In the genomic region with DNA sequence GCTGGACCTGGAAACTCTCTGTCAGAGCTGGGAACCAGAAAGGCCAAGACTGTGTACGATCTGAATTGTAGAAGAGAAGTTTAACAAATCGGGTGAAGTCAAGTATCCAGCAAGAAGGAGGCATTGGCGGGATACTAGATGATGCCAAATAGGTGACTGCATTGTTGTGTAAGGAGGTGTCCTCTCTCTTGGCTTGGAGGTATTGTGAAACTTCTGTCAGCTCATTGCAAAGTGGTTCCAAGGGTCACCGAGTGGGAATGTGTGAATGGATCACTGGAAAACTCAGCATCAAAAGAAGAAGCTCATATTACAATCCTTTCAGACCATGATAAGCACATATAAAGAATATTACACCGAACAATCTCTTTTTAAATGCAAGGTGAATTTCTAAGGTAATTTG, we compare ENCODE assay signal across 1 cellular context.
A peak's percentile ranks its signal among the peaks of the same experiment; 100 is the strongest.
TF ChIP-seq lines count a peak whose summit lies in the region.

No MANE protein-coding gene starts in this region.

TF ChIP-seq in HepG2, 621 proteins besides CTCF, POLR2A, EP300 and RAD21 (continued from another document and continues in another):
- TF ChIP-seq ZNF530 (CRISPR knock-in tag; IDR thresholded peaks at IDR 0.05; ENCODE audit: low read depth), result no peak
- no peak for TF ChIP-seq MED8 (CRISPR knock-in tag; IDR thresholded peaks at IDR 0.05; ENCODE audit: insufficient replicate concordance)
- no peak for TF ChIP-seq FOSL1 (CRISPR knock-in tag; IDR thresholded peaks at IDR 0.05; ENCODE audit: borderline replicate concordance)
- no peak for TF ChIP-seq ZNF484 (CRISPR knock-in tag; IDR thresholded peaks at IDR 0.05; ENCODE audit: borderline replicate concordance, low read depth)
- no peak for TF ChIP-seq BRD4 (CRISPR knock-in tag; IDR thresholded peaks at IDR 0.05)
- TF ChIP-seq, protein P1, sequence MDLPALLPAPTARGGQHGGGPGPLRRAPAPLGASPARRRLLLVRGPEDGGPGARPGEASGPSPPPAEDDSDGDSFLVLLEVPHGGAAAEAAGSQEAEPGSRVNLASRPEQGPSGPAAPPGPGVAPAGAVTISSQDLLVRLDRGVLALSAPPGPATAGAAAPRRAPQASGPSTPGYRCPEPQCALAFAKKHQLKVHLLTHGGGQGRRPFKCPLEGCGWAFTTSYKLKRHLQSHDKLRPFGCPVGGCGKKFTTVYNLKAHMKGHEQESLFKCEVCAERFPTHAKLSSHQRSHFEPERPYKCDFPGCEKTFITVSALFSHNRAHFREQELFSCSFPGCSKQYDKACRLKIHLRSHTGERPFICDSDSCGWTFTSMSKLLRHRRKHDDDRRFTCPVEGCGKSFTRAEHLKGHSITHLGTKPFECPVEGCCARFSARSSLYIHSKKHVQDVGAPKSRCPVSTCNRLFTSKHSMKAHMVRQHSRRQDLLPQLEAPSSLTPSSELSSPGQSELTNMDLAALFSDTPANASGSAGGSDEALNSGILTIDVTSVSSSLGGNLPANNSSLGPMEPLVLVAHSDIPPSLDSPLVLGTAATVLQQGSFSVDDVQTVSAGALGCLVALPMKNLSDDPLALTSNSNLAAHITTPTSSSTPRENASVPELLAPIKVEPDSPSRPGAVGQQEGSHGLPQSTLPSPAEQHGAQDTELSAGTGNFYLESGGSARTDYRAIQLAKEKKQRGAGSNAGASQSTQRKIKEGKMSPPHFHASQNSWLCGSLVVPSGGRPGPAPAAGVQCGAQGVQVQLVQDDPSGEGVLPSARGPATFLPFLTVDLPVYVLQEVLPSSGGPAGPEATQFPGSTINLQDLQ (CRISPR knock-in tag; IDR thresholded peaks at IDR 0.05), result no peak
- TF ChIP-seq KDM4B (CRISPR knock-in tag; IDR thresholded peaks at IDR 0.05), result no peak
- TF ChIP-seq ZNF549 (CRISPR knock-in tag; IDR thresholded peaks at IDR 0.05), result no peak
- TF ChIP-seq SMAD3 (CRISPR knock-in tag; IDR thresholded peaks at IDR 0.05), result no peak
- no peak for TF ChIP-seq ZNF350 (CRISPR knock-in tag; IDR thresholded peaks at IDR 0.05; ENCODE audit: borderline replicate concordance, low read depth)
- no peak for TF ChIP-seq ZNF781 (CRISPR knock-in tag; IDR thresholded peaks at IDR 0.05; ENCODE audit: borderline replicate concordance, not compliant biosample characterization)
- TF ChIP-seq, protein P2, sequence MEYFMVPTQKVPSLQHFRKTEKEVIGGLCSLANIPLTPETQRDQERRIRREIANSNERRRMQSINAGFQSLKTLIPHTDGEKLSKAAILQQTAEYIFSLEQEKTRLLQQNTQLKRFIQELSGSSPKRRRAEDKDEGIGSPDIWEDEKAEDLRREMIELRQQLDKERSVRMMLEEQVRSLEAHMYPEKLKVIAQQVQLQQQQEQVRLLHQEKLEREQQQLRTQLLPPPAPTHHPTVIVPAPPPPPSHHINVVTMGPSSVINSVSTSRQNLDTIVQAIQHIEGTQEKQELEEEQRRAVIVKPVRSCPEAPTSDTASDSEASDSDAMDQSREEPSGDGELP (IDR thresholded peaks at IDR 0.05; ENCODE audit: borderline replicate concordance, low read depth), result no peak
- TF ChIP-seq ZNF768 (CRISPR knock-in tag; IDR thresholded peaks at IDR 0.05), result no peak
- no peak for TF ChIP-seq HNRNPLL (IDR thresholded peaks at IDR 0.05; ENCODE audit: low read depth, low read length, poor library complexity, severe bottlenecking)
- no peak for TF ChIP-seq IKZF4 (CRISPR knock-in tag; IDR thresholded peaks at IDR 0.05; ENCODE audit: borderline replicate concordance, low read depth, not compliant biosample characterization)
- no peak for TF ChIP-seq ZNF605 (CRISPR knock-in tag; IDR thresholded peaks at IDR 0.05)
- TF ChIP-seq ZNF878 (CRISPR knock-in tag; IDR thresholded peaks at IDR 0.05), result no peak
- TF ChIP-seq JUN (CRISPR knock-in tag; IDR thresholded peaks at IDR 0.05), result no peak
- TF ChIP-seq PLRG1 (conservative IDR thresholded peaks at IDR 0.05), result no peak
- no peak for TF ChIP-seq ZNF207 (IDR thresholded peaks at IDR 0.05; ENCODE audit: borderline replicate concordance)
- no peak for TF ChIP-seq HOXA5 (CRISPR knock-in tag; IDR thresholded peaks at IDR 0.05)
- no peak for TF ChIP-seq KAT8 (CRISPR knock-in tag; IDR thresholded peaks at IDR 0.05)
- no peak for TF ChIP-seq SNAI1 (CRISPR knock-in tag; IDR thresholded peaks at IDR 0.05; ENCODE audit: borderline replicate concordance)
- TF ChIP-seq, protein P3, sequence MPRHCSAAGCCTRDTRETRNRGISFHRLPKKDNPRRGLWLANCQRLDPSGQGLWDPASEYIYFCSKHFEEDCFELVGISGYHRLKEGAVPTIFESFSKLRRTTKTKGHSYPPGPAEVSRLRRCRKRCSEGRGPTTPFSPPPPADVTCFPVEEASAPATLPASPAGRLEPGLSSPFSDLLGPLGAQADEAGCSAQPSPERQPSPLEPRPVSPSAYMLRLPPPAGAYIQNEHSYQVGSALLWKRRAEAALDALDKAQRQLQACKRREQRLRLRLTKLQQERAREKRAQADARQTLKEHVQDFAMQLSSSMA (CRISPR knock-in tag; IDR thresholded peaks at IDR 0.05), result no peak
- no peak for TF ChIP-seq ZNF30 (CRISPR knock-in tag; IDR thresholded peaks at IDR 0.05)
- no peak for TF ChIP-seq SRSF1 (optimal IDR thresholded peaks at IDR 0.05; ENCODE audit: low read depth, low read length)
- no peak for TF ChIP-seq KAT7 (CRISPR knock-in tag; IDR thresholded peaks at IDR 0.05; ENCODE audit: borderline replicate concordance)
- 0 out of 2 replicates have a peak, but pooled peaks have one; percentile 35 for TF ChIP-seq HMG20A (CRISPR knock-in tag; IDR thresholded peaks at IDR 0.05; ENCODE audit: borderline replicate concordance)
- no peak for TF ChIP-seq NFKBIZ (CRISPR knock-in tag; IDR thresholded peaks at IDR 0.05)
- TF ChIP-seq ZNF547 (CRISPR knock-in tag; IDR thresholded peaks at IDR 0.05), result no peak
- TF ChIP-seq HNF4A (CRISPR knock-in tag; IDR thresholded peaks at IDR 0.05), result peak; percentile 75
- no peak for TF ChIP-seq MTA3 (CRISPR knock-in tag; IDR thresholded peaks at IDR 0.05)
- TF ChIP-seq ATF7 (IDR thresholded peaks at IDR 0.05), result no peak
- TF ChIP-seq ATF7 (CRISPR knock-in tag; IDR thresholded peaks at IDR 0.05), result no peak
- TF ChIP-seq RARA (CRISPR knock-in tag; IDR thresholded peaks at IDR 0.05), result no peak
- no peak for TF ChIP-seq GATAD1 (CRISPR knock-in tag; IDR thresholded peaks at IDR 0.05)
- TF ChIP-seq SIX4 (CRISPR knock-in tag; IDR thresholded peaks at IDR 0.05), result peak; percentile 21; the same call in 1 of the 2 replicates
- no peak for TF ChIP-seq KDM3A (CRISPR knock-in tag; IDR thresholded peaks at IDR 0.05; ENCODE audit: low read depth)
- no peak for TF ChIP-seq ZFP36L2 (CRISPR knock-in tag; IDR thresholded peaks at IDR 0.05)
- TF ChIP-seq, protein P4, sequence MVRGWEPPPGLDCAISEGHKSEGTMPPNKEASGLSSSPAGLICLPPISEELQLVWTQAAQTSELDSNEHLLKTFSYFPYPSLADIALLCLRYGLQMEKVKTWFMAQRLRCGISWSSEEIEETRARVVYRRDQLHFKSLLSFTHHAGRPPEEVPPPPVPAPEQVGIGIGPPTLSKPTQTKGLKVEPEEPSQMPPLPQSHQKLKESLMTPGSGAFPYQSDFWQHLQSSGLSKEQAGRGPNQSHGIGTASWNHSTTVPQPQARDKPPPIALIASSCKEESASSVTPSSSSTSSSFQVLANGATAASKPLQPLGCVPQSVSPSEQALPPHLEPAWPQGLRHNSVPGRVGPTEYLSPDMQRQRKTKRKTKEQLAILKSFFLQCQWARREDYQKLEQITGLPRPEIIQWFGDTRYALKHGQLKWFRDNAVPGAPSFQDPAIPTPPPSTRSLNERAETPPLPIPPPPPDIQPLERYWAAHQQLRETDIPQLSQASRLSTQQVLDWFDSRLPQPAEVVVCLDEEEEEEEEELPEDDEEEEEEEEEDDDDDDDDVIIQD (CRISPR knock-in tag; IDR thresholded peaks at IDR 0.05; ENCODE audit: low read depth), result no peak
- TF ChIP-seq NFE2L1 (CRISPR knock-in tag; IDR thresholded peaks at IDR 0.05; ENCODE audit: borderline replicate concordance), result no peak
- no peak for TF ChIP-seq PRPF4 (IDR thresholded peaks at IDR 0.05; ENCODE audit: low read depth, low read length, poor library complexity, severe bottlenecking)
- TF ChIP-seq, protein P5, sequence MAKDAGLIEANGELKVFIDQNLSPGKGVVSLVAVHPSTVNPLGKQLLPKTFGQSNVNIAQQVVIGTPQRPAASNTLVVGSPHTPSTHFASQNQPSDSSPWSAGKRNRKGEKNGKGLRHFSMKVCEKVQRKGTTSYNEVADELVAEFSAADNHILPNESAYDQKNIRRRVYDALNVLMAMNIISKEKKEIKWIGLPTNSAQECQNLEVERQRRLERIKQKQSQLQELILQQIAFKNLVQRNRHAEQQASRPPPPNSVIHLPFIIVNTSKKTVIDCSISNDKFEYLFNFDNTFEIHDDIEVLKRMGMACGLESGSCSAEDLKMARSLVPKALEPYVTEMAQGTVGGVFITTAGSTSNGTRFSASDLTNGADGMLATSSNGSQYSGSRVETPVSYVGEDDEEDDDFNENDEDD (CRISPR knock-in tag; IDR thresholded peaks at IDR 0.05; ENCODE audit: borderline replicate concordance), result no peak
- TF ChIP-seq HNF4G (IDR thresholded peaks at IDR 0.05; ENCODE audit: borderline replicate concordance, low read depth, low read length), result peak; percentile 84
- no peak for TF ChIP-seq HNF4G (CRISPR knock-in tag; IDR thresholded peaks at IDR 0.05; ENCODE audit: borderline replicate concordance, low read depth)
- TF ChIP-seq ZNF260 (CRISPR knock-in tag; IDR thresholded peaks at IDR 0.05; ENCODE audit: borderline replicate concordance, low read depth), result no peak
- peak; percentile 28 for TF ChIP-seq TEAD3 (CRISPR knock-in tag; optimal IDR thresholded peaks at IDR 0.05; ENCODE audit: borderline replicate concordance)
- no peak for TF ChIP-seq GFI1 (CRISPR knock-in tag; IDR thresholded peaks at IDR 0.05; ENCODE audit: borderline replicate concordance)
- TF ChIP-seq, protein P6, sequence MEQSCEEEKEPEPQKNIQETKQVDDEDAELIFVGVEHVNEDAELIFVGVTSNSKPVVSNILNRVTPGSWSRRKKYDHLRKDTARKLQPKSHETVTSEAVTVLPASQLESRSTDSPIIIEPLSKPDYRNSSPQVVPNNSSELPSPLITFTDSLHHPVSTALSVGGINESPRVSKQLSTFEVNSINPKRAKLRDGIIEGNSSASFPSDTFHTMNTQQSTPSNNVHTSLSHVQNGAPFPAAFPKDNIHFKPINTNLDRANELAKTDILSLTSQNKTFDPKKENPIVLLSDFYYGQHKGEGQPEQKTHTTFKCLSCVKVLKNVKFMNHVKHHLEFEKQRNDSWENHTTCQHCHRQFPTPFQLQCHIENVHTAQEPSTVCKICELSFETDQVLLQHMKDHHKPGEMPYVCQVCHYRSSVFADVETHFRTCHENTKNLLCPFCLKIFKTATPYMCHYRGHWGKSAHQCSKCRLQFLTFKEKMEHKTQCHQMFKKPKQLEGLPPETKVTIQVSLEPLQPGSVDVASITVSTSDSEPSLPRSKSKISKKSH (CRISPR knock-in tag; IDR thresholded peaks at IDR 0.05; ENCODE audit: borderline replicate concordance), result no peak
- TF ChIP-seq, protein P7, sequence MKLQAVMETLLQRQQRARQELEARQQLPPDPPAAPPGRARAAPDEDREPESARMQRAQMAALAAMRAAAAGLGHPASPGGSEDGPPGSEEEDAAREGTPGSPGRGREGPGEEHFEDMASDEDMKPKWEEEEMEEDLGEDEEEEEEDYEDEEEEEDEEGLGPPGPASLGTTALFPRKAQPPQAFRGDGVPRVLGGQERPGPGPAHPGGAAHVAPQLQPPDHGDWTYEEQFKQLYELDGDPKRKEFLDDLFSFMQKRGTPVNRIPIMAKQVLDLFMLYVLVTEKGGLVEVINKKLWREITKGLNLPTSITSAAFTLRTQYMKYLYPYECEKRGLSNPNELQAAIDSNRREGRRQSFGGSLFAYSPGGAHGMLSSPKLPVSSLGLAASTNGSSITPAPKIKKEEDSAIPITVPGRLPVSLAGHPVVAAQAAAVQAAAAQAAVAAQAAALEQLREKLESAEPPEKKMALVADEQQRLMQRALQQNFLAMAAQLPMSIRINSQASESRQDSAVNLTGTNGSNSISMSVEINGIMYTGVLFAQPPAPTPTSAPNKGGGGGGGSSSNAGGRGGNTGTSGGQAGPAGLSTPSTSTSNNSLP (IDR thresholded peaks at IDR 0.05; ENCODE audit: low read depth, low read length), result peak; percentile 72; the same call in 1 of the 2 replicates
- TF ChIP-seq MATR3 (CRISPR knock-in tag; IDR thresholded peaks at IDR 0.05), result no peak
- TF ChIP-seq ZNF282 (IDR thresholded peaks at IDR 0.05; ENCODE audit: partially characterized antibody), result no peak
- TF ChIP-seq, protein P8, sequence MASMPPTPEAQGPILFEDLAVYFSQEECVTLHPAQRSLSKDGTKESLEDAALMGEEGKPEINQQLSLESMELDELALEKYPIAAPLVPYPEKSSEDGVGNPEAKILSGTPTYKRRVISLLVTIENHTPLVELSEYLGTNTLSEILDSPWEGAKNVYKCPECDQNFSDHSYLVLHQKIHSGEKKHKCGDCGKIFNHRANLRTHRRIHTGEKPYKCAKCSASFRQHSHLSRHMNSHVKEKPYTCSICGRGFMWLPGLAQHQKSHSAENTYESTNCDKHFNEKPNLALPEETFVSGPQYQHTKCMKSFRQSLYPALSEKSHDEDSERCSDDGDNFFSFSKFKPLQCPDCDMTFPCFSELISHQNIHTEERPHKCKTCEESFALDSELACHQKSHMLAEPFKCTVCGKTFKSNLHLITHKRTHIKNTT (CRISPR knock-in tag; IDR thresholded peaks at IDR 0.05), result no peak
- TF ChIP-seq CEBPG (CRISPR knock-in tag; IDR thresholded peaks at IDR 0.05), result peak; percentile 86
- TF ChIP-seq TCF7 (IDR thresholded peaks at IDR 0.05; ENCODE audit: low read depth), result 0 out of 2 replicates have a peak, but pooled peaks have one; percentile 16
- TF ChIP-seq ZNF468 (CRISPR knock-in tag; IDR thresholded peaks at IDR 0.05), result no peak
- TF ChIP-seq, protein P9, sequence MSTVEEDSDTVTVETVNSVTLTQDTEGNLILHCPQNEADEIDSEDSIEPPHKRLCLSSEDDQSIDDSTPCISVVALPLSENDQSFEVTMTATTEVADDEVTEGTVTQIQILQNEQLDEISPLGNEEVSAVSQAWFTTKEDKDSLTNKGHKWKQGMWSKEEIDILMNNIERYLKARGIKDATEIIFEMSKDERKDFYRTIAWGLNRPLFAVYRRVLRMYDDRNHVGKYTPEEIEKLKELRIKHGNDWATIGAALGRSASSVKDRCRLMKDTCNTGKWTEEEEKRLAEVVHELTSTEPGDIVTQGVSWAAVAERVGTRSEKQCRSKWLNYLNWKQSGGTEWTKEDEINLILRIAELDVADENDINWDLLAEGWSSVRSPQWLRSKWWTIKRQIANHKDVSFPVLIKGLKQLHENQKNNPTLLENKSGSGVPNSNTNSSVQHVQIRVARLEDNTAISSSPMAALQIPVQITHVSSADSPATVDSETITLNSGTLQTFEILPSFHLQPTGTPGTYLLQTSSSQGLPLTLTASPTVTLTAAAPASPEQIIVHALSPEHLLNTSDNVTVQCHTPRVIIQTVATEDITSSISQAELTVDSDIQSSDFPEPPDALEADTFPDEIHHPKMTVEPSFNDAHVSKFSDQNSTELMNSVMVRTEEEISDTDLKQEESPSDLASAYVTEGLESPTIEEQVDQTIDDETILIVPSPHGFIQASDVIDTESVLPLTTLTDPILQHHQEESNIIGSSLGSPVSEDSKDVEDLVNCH (CRISPR knock-in tag; IDR thresholded peaks at IDR 0.05), result no peak
- TF ChIP-seq SOX6 (IDR thresholded peaks at IDR 0.05), result no peak
- TF ChIP-seq SOX6 (CRISPR knock-in tag; IDR thresholded peaks at IDR 0.05), result 0 out of 2 replicates have a peak, but pooled peaks have one; percentile 14
